ENCODE assay signal across 1 cellular context in the genomic region with DNA sequence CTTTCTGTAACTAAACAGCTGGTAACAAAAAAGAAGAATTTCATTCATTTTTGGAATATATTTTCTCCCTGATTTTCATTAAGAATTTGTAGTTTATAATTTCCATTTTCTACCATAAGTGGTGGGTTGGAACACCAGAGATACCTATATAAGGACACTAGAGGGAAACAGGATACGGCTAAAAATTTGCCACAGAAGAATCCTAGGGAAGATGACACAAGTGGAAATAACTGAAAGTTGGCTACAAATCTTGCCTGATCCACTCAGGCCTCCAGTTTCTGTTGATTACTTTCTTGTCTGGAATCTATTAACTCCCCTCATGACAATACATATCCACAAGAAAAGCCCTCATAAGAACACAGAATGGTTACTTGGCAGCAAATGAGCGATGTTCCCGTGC.
TF ChIP-seq lines count a peak whose summit lies in the region.

No MANE protein-coding gene starts in this region.

TF ChIP-seq in HepG2, 621 proteins besides CTCF, POLR2A, EP300 and RAD21:
- TF ChIP-seq HNF1B (CRISPR knock-in tag; IDR thresholded peaks at IDR 0.05) (no peak), ZKSCAN5 (CRISPR knock-in tag; IDR thresholded peaks at IDR 0.05) (no peak), AGO2 (optimal IDR thresholded peaks at IDR 0.05; ENCODE audit: low read depth, low read length) (peak; percentile 39), STAG1 (CRISPR knock-in tag; IDR thresholded peaks at IDR 0.05) (0 out of 2 replicates have a peak, but pooled peaks have one; percentile 10), RBFOX2 (IDR thresholded peaks at IDR 0.05; ENCODE audit: low read depth, low read length) (peak; percentile 65; the same call in 1 of the 2 replicates), MZF1 (CRISPR knock-in tag; IDR thresholded peaks at IDR 0.05; ENCODE audit: borderline replicate concordance) (no peak), ZNF792 (CRISPR knock-in tag; IDR thresholded peaks at IDR 0.05) (no peak)
